ENCODE assay signal across 25 cellular contexts in genomic region chr3:58369038-58369437, GRCh38.
"Had no signal": no experiment of that assay in that cellular context is flagged by ENCODE, and none has a peak within 500 bp of the region (broad histone marks: within the 10 kb centered on the region; RNA-seq: fewer than 3 reads in every experiment).

No MANE protein-coding gene starts in this region.

- H3K36me3 ChIP-seq: ascending aorta, brain microvascular endothelial cell had no signal

- H3K4me3 ChIP-seq: ascending aorta, esophagus squamous epithelium had no signal

- H3K4me1 ChIP-seq: ascending aorta, esophagus squamous epithelium had no signal

- H3K27ac ChIP-seq: ascending aorta, brain microvascular endothelial cell, epithelial cell of prostate, esophagus squamous epithelium, VCaP had no signal

- H3K9me3 ChIP-seq: ascending aorta, esophagus squamous epithelium had no signal

- ATAC-seq: activated CD4-positive, CD25-positive, alpha-beta regulatory T cell treated with anti-CD3 and anti-CD28 coated beads, Interleukin-2, amount 50 U/mL, for 24 hours; activated naive CD4-positive, alpha-beta T cell treated with anti-CD3 and anti-CD28 coated beads, Interleukin-2, amount 50 U/mL, for 72 hours; activated T-cell treated with anti-CD3 and anti-CD28 coated beads, Interleukin-2, amount 50 U/mL, for 72 hours had no signal

- FAIRE-seq: bronchial epithelial cell, colon, endometrium, endothelial cell of umbilical vein, frontal cortex had no signal

- H3K27me3 ChIP-seq: ascending aorta, brain microvascular endothelial cell, esophagus squamous epithelium had no signal

- DNase-seq: activated B cell treated with CpG ODN at 0.5 μM for 24 hours; activated CD4-positive, alpha-beta T cell treated with anti-CD3 and anti-CD28 coated beads for 48 hours; activated CD4-positive, alpha-beta T cell treated with anti-CD3 and anti-CD28 coated beads, Interleukin-2, amount 50 U/mL, for 1 hour; activated CD4-positive, alpha-beta T cell treated with anti-CD3 and anti-CD28 coated beads, Interleukin-2, amount 50 U/mL, for 48 hours; activated gamma-delta T cell; activated naive CD4-positive, alpha-beta T cell; activated naive CD4-positive, alpha-beta T cell treated with anti-CD3 and anti-CD28 coated beads, Interleukin-2, amount 10 ng/mL, durations not matched to agents 7 days and 5 days; activated naive CD8-positive, alpha-beta T cell treated with anti-CD3 and anti-CD28 coated beads, Interleukin-2, amount 10 ng/mL, durations not matched to agents 7 days and 5 days; activated T-cell treated with anti-CD3 and anti-CD28 coated beads for 4 hours; activated T-cell treated with anti-CD3 and anti-CD28 coated beads, Interleukin-2, amount 50 U/mL, for 24 hours; activated T-cell treated with anti-CD3 and anti-CD28 coated beads, Interleukin-2, amount 50 U/mL, for 72 hours; brain microvascular endothelial cell; effector CD8-positive, alpha-beta T cell; esophagus squamous epithelium; T-helper 2 cell had no signal
